1 cellular context compared by ENCODE assay signal in the genomic region with DNA sequence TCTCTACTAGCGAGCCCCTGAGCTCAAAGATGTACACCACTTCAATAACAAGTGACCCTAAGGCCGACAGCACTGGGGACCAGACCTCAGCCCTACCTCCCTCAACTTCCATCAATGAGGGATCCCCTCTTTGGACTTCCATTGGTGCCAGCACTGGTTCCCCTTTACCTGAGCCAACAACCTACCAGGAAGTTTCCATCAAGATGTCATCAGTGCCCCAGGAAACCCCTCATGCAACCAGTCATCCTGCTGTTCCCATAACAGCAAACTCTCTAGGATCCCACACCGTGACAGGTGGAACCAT.
TF ChIP-seq lines count a peak whose summit lies in the region.

No MANE protein-coding gene starts in this region.

TF ChIP-seq in H1, 55 proteins besides CTCF, POLR2A, EP300 and RAD21:
- TF ChIP-seq BCL11A (IDR thresholded peaks at IDR 0.05; ENCODE audit: low read depth in 2 of 2, low read length in 2 of 2) = no peak
- TF ChIP-seq CBX5 (IDR thresholded peaks at IDR 0.05; ENCODE audit: low read depth, low read length) = no peak
- TF ChIP-seq TCF12 (IDR thresholded peaks at IDR 0.05; ENCODE audit: low read depth, low read length) = no peak
- TF ChIP-seq CREB1 (IDR thresholded peaks at IDR 0.05) = no peak
- TF ChIP-seq MAFK (IDR thresholded peaks at IDR 0.05; ENCODE audit: low read depth, low read length) = no peak
- no peak for TF ChIP-seq KDM1A (IDR thresholded peaks at IDR 0.05; ENCODE audit: borderline replicate concordance, low read length)
- TF ChIP-seq RNF2 (IDR thresholded peaks at IDR 0.05; ENCODE audit: borderline replicate concordance, low read depth, low read length, missing control alignments, poor library complexity, severe bottlenecking) = no peak
- TF ChIP-seq PHF8 (conservative IDR thresholded peaks at IDR 0.05; ENCODE audit: low read depth, low read length) = no peak
